17 cellular contexts compared by ENCODE assay signal in the genomic region with DNA sequence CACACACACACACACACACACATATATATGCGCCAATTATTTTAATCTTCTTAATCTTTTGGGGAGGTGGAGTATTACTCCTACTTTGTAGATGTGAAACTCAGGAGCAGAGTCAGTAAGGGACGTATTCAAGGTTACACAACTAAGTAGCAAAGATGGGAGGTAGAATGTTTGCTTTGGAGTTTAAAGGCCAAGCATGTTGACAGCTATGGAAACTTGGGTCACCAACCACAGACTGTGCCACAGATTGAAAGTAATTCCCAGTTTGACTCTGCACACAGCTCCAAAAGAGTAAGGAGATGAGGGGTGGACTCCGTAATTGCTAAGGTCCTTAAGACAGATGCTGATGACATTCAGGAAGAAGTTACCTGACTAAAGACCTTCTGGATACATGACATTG.
A peak's percentile ranks its signal among the peaks of the same experiment; 100 is the strongest.
DNase-seq lines count a peak whose midpoint lies in the region; ATAC-seq and TF ChIP-seq lines count a peak whose summit lies in the region.
"Had no signal": no experiment of that assay in that cellular context is flagged by ENCODE, and none has a peak within 500 bp of the region (broad histone marks: within the 10 kb centered on the region; RNA-seq: fewer than 3 reads in every experiment).

No MANE protein-coding gene starts in this region.

- H2BK5ac ChIP-seq in trophoblast cell (ENCODE audit: low read depth, low read length, poor library complexity) = no peak overlapping the region

- POLR2A ChIA-PET in CD4-positive, alpha-beta T cell (lab: Charles Lee) = interaction anchor here (1.2 to 1.3 kb wide), 2 partner anchors 13 to 669 kb away, joined by 3 to 8 read pairs; no protein-coding TSS in a partner anchor

- peaks cover 0 to 2% of the 10 kb centered on the region in 2 experiments for H3K36me3 ChIP-seq in trophoblast cell (ENCODE audit: control insufficient read depth in 1 of 2, insufficient read depth in 2 of 2, low read length in 2 of 2)
- H3K36me3 ChIP-seq: HAP-1, thyroid gland had no signal

- peaks cover 67% of the 10 kb centered on the region for H3K4me1 Mint-ChIP-seq in activated CD4-positive, alpha-beta T cell treated with anti-CD3 and anti-CD28 coated beads, Interleukin-2, amount 10 ng/mL, durations not matched to agents 24 days and 14 days
- H3K4me1 Mint-ChIP-seq in CD4-positive, alpha-beta T cell (ENCODE audit: low read depth) = peaks cover 96% of the 10 kb centered on the region

- H3K23ac ChIP-seq in trophoblast cell (ENCODE audit: low read length) = no peak overlapping the region

- H3K14ac ChIP-seq in trophoblast cell (ENCODE audit: low read length) = no peak overlapping the region

- peak overlapping the region; percentile 37 for H3K4ac ChIP-seq in trophoblast cell (ENCODE audit: low read depth, low read length)

- CTCF ChIA-PET in CD4-positive, alpha-beta T cell (lab: Charles Lee) = interaction anchor here (1.1 to 2.6 kb wide), 6 partner anchors 8 to 739 kb away, joined by 3 to 19 read pairs (median 4); no protein-coding TSS in a partner anchor

- peaks cover 2% of the 10 kb centered on the region for H3K79me1 ChIP-seq in trophoblast cell (ENCODE audit: low read length)

- TF ChIP-seq CTCF in CD4-positive, alpha-beta T cell (IDR thresholded peaks at IDR 0.05) = no peak
- no peak for TF ChIP-seq CTCF in fibroblast of pulmonary artery (IDR thresholded peaks at IDR 0.05; ENCODE audit: low read length, missing control alignments)

- no peaks in the 10 kb centered on the region for H3K27me3 Mint-ChIP-seq in activated CD4-positive, alpha-beta T cell treated with anti-CD3 and anti-CD28 coated beads, Interleukin-2, amount 10 ng/mL, durations not matched to agents 24 days and 14 days
- no peaks in the 10 kb centered on the region for H3K27me3 Mint-ChIP-seq in CD4-positive, alpha-beta T cell

- no peak overlapping the region for H3K4me2 ChIP-seq in trophoblast cell (ENCODE audit: low read length)

- H3K4me3 Mint-ChIP-seq in activated CD4-positive, alpha-beta T cell treated with anti-CD3 and anti-CD28 coated beads, Interleukin-2, amount 10 ng/mL, durations not matched to agents 24 days and 14 days = no peak overlapping the region
- no peak overlapping the region for H3K4me3 Mint-ChIP-seq in CD4-positive, alpha-beta T cell
- H3K4me3 Mint-ChIP-seq: activated T-cell treated with anti-CD3 and anti-CD28 coated beads, Interleukin-2, amount 50 U/mL, for 4 hours; endodermal cell had no signal

- H3K27ac ChIP-seq in CD4-positive, alpha-beta T cell (ENCODE audit: low read depth, low read length) = no peak overlapping the region
- no peak overlapping the region for H3K27ac ChIP-seq in trophoblast cell (ENCODE audit: low read depth, low read length)
- H3K27ac ChIP-seq: SK-N-MC, thyroid gland had no signal

- H2AK5ac ChIP-seq in trophoblast cell (ENCODE audit: low read length) = no peak overlapping the region

- no peaks in the 10 kb centered on the region for H3K9me3 Mint-ChIP-seq in activated CD4-positive, alpha-beta T cell treated with anti-CD3 and anti-CD28 coated beads, Interleukin-2, amount 10 ng/mL, durations not matched to agents 24 days and 14 days
- no peaks in the 10 kb centered on the region for H3K9me3 Mint-ChIP-seq in CD4-positive, alpha-beta T cell
- H3K9me3 Mint-ChIP-seq: activated T-cell treated with anti-CD3 and anti-CD28 coated beads, Interleukin-2, amount 50 U/mL, for 4 hours; endodermal cell had no signal

- H4K12ac ChIP-seq in trophoblast cell (ENCODE audit: low read depth, low read length) = no peak overlapping the region

- no CpG with 5 or more reads among the region's 3 CpGs for WGBS in trophoblast cell (ENCODE audit: extremely low coverage, insufficient coverage, insufficient read length)

- ATAC-seq in CD4-positive, alpha-beta T cell (ENCODE audit: poor library complexity) = no peak

- no peak overlapping the region for H3K9ac ChIP-seq in trophoblast cell (ENCODE audit: low read length)

- H4K91ac ChIP-seq in trophoblast cell (ENCODE audit: low read depth, low read length) = no peak overlapping the region

- no peak for DNase-seq in activated CD4-positive, alpha-beta T cell treated with anti-CD3 and anti-CD28 coated beads, Interleukin-2, amount 10 ng/mL, durations not matched to agents 24 days and 14 days
- no peak for DNase-seq in activated CD4-positive, alpha-beta T cell treated with anti-CD3 and anti-CD28 coated beads, Interleukin-2, amount 50 U/mL, for 48 hours
- DNase-seq in CD4-positive, alpha-beta T cell = no peak
- DNase-seq in fibroblast of pulmonary artery (ENCODE audit: low read depth) (peak; percentile 21), trophoblast cell (no peak), NCI-H187 (lab: John Stamatoyannopoulos, UW) (no peak), RPMI8226 (no peak), GDM1 (lab: John Stamatoyannopoulos, UW) (no peak)
- DNase-seq: activated CD4-positive, alpha-beta T cell treated with anti-CD3 and anti-CD28 coated beads for 1 hour; DMS79; islet precursor cell; midbrain had no signal

- no peaks in the 10 kb centered on the region for H3K9me3 ChIP-seq in CD4-positive, alpha-beta T cell (ENCODE audit: control insufficient read depth, low read length)
- no peaks in the 10 kb centered on the region for H3K9me3 ChIP-seq in trophoblast cell (ENCODE audit: insufficient read depth, low read depth, low read length)
- H3K9me3 ChIP-seq: HAP-1, thyroid gland had no signal

- H3K4me3 ChIP-seq in fibroblast of pulmonary artery (replicated peaks; ENCODE audit: low read depth, low read length) (no peak overlapping the region), trophoblast cell (ENCODE audit: low read depth, low read length) (no peak overlapping the region)
- H3K4me3 ChIP-seq: HAP-1, SK-N-MC, thyroid gland had no signal

- H3K36me3 Mint-ChIP-seq in activated CD4-positive, alpha-beta T cell treated with anti-CD3 and anti-CD28 coated beads, Interleukin-2, amount 10 ng/mL, durations not matched to agents 24 days and 14 days (ENCODE audit: low read depth) = peaks cover 2% of the 10 kb centered on the region
- peaks cover 4% of the 10 kb centered on the region for H3K36me3 Mint-ChIP-seq in CD4-positive, alpha-beta T cell (ENCODE audit: low read depth)

- H3K18ac ChIP-seq in trophoblast cell (ENCODE audit: low read length) = no peak overlapping the region

- H2BK120ac ChIP-seq in trophoblast cell (ENCODE audit: insufficient read depth, low read length, poor library complexity) = no peak overlapping the region

- H2BK12ac ChIP-seq in trophoblast cell (ENCODE audit: low read length) = no peak overlapping the region

- H4K8ac ChIP-seq in trophoblast cell (ENCODE audit: low read depth, low read length) = no peak overlapping the region

- peaks cover 12% of the 10 kb centered on the region for H3K79me2 ChIP-seq in trophoblast cell (ENCODE audit: control insufficient read depth, insufficient read depth, low read length, poor library complexity)

- no peaks in the 10 kb centered on the region for H3K27me3 ChIP-seq in CD4-positive, alpha-beta T cell (ENCODE audit: control insufficient read depth, insufficient read depth, low read length)
- H3K27me3 ChIP-seq in trophoblast cell (ENCODE audit: insufficient read depth, low read length) = no peaks in the 10 kb centered on the region
- H3K27me3 ChIP-seq: thyroid gland had no signal

- no peak overlapping the region for H2AFZ ChIP-seq in trophoblast cell (ENCODE audit: insufficient read depth, low read length, poor library complexity)

- intact Hi-C loops in activated CD4-positive, alpha-beta T cell treated with anti-CD3 and anti-CD28 coated beads, Interleukin-2, amount 10 ng/mL, durations not matched to agents 24 days and 14 days (cut with micrococcal nuclease) = loop anchor here (1.0 to 5.0 kb wide), 3 partner anchors 327 to 669 kb away; no protein-coding TSS in a partner anchor
- intact Hi-C loops in CD4-positive, alpha-beta T cell (cut with DNase I, micrococcal nuclease) = loop anchor here (1.0 to 10.0 kb wide), 4 partner anchors 590 to 669 kb away; no protein-coding TSS in a partner anchor

- H3K27ac Mint-ChIP-seq in activated CD4-positive, alpha-beta T cell treated with anti-CD3 and anti-CD28 coated beads, Interleukin-2, amount 10 ng/mL, durations not matched to agents 24 days and 14 days = peak overlapping the region; percentile 9
- H3K27ac Mint-ChIP-seq in CD4-positive, alpha-beta T cell = peak overlapping the region; percentile 14
- H3K27ac Mint-ChIP-seq: endodermal cell had no signal

- peaks cover 5 to 6% of the 10 kb centered on the region in 2 experiments for H3K4me1 ChIP-seq in trophoblast cell (ENCODE audit: control insufficient read depth in 1 of 2, insufficient read depth in 2 of 2, low read length in 2 of 2)
